Comparison of ENCODE assay signal across 1 cellular context in genomic region chr15:40044717-40045571, GRCh38.
TF ChIP-seq lines count a peak whose summit lies in the region.

No MANE protein-coding gene starts in this region.

TF ChIP-seq in K562, 482 proteins besides CTCF, POLR2A, EP300 and RAD21 (continued from another document and continues in another):
- TF ChIP-seq HDAC2 (IDR thresholded peaks at IDR 0.05) (peak; percentile 49), HNRNPH1 (optimal IDR thresholded peaks at IDR 0.05; ENCODE audit: low read depth, low read length) (no peak), ZNF212 (CRISPR knock-in tag; IDR thresholded peaks at IDR 0.05) (no peak), PHTF2 (CRISPR knock-in tag; IDR thresholded peaks at IDR 0.05) (no peak), CGGBP1 (CRISPR knock-in tag; IDR thresholded peaks at IDR 0.05) (no peak), LEF1 (IDR thresholded peaks at IDR 0.05) (no peak), TCF7 (IDR thresholded peaks at IDR 0.05; ENCODE audit: borderline replicate concordance) (peak; percentile 68; the same call in 1 of the 2 replicates), OTX1 (CRISPR knock-in tag; IDR thresholded peaks at IDR 0.05) (no peak), BMI1 (IDR thresholded peaks at IDR 0.05; ENCODE audit: low read length) (no peak), NR1H2 (CRISPR knock-in tag; IDR thresholded peaks at IDR 0.05) (no peak), HDGF (IDR thresholded peaks at IDR 0.05) (no peak), PTRF (tag; IDR thresholded peaks at IDR 0.05) (no peak), ZNF280B (CRISPR knock-in tag; IDR thresholded peaks at IDR 0.05) (no peak), ZNF695 (CRISPR knock-in tag; IDR thresholded peaks at IDR 0.05) (no peak), SAP30 (IDR thresholded peaks at IDR 0.05; ENCODE audit: borderline replicate concordance, insufficient read depth, low read depth, low read length, poor library complexity, severe bottlenecking) (no peak), ZC3H8 (IDR thresholded peaks at IDR 0.05) (no peak), DACH1 (IDR thresholded peaks at IDR 0.05; ENCODE audit: partially characterized antibody) (no peak), ARID2 (IDR thresholded peaks at IDR 0.05) (peak; percentile 82), SMAD3 (CRISPR knock-in tag; conservative IDR thresholded peaks at IDR 0.05) (no peak), MEF2A (IDR thresholded peaks at IDR 0.05; ENCODE audit: control insufficient read depth, low read depth, low read length) (no peak), ZNF140 (CRISPR knock-in tag; IDR thresholded peaks at IDR 0.05) (no peak), HNRNPK (IDR thresholded peaks at IDR 0.05; ENCODE audit: low read depth, low read length, poor library complexity, severe bottlenecking) (no peak), FOXA1 (IDR thresholded peaks at IDR 0.05; ENCODE audit: borderline replicate concordance) (no peak), CEBPB (tag; IDR thresholded peaks at IDR 0.05) (no peak), ZFP1 (CRISPR knock-in tag; IDR thresholded peaks at IDR 0.05) (no peak), ZNF146 (CRISPR knock-in tag; IDR thresholded peaks at IDR 0.05; ENCODE audit: unreplicated experiment) (no peak), CLOCK (CRISPR knock-in tag; IDR thresholded peaks at IDR 0.05; ENCODE audit: borderline replicate concordance) (no peak), FIP1L1 (IDR thresholded peaks at IDR 0.05; ENCODE audit: low read depth, low read length, poor library complexity, severe bottlenecking) (no peak), RREB1 (CRISPR knock-in tag; IDR thresholded peaks at IDR 0.05) (0 out of 2 replicates have a peak, but pooled peaks have one; percentile 9), THAP7 (CRISPR knock-in tag; IDR thresholded peaks at IDR 0.05) (no peak), IRF2 (CRISPR knock-in tag; IDR thresholded peaks at IDR 0.05) (no peak), ZC3H11A (IDR thresholded peaks at IDR 0.05; ENCODE audit: low read depth, low read length) (no peak), ELF2 (CRISPR knock-in tag; IDR thresholded peaks at IDR 0.05) (no peak), ZBTB34 (CRISPR knock-in tag; IDR thresholded peaks at IDR 0.05) (no peak), ZFP91 (CRISPR knock-in tag; IDR thresholded peaks at IDR 0.05) (no peak), ELK1 (CRISPR knock-in tag; IDR thresholded peaks at IDR 0.05) (no peak), MYNN (IDR thresholded peaks at IDR 0.05) (peak; percentile 46; the same call in 1 of the 2 replicates), MYNN (CRISPR knock-in tag; IDR thresholded peaks at IDR 0.05) (no peak), ZNF3 (CRISPR knock-in tag; IDR thresholded peaks at IDR 0.05) (no peak), SRF (CRISPR knock-in tag; IDR thresholded peaks at IDR 0.05) (no peak), ARNT (IDR thresholded peaks at IDR 0.05) (no peak), ZNF699 (CRISPR knock-in tag; IDR thresholded peaks at IDR 0.05; ENCODE audit: insufficient replicate concordance) (no peak), AFF4 (CRISPR knock-in tag; IDR thresholded peaks at IDR 0.05) (0 out of 2 replicates have a peak, but pooled peaks have one; percentile 58), HIVEP1 (CRISPR knock-in tag; IDR thresholded peaks at IDR 0.05) (no peak), SMARCE1 (IDR thresholded peaks at IDR 0.05) (no peak), FOXJ2 (tag; IDR thresholded peaks at IDR 0.05) (no peak), KDM1A (IDR thresholded peaks at IDR 0.05) (no peak), SUPT5H (IDR thresholded peaks at IDR 0.05) (no peak), MCM2 (IDR thresholded peaks at IDR 0.05; ENCODE audit: low read depth) (no peak), EHMT2 (IDR thresholded peaks at IDR 0.05) (no peak), MXI1 (IDR thresholded peaks at IDR 0.05; ENCODE audit: low read depth, low read length) (0 out of 2 replicates have a peak, but pooled peaks have one; percentile 30), ELF1 (tag; IDR thresholded peaks at IDR 0.05) (no peak), ZKSCAN1 (IDR thresholded peaks at IDR 0.05; ENCODE audit: low read depth, low read length) (no peak), CHD4 (IDR thresholded peaks at IDR 0.05; ENCODE audit: insufficient read depth, insufficient replicate concordance, low read depth, low read length, poor library complexity, severe bottlenecking) (no peak), HEY1 (CRISPR knock-in tag; IDR thresholded peaks at IDR 0.05; ENCODE audit: borderline replicate concordance) (no peak), PML (IDR thresholded peaks at IDR 0.05; ENCODE audit: low read length) (no peak)
